20 cellular contexts compared by ENCODE assay signal in genomic region chr9:126204197-126204596, GRCh38.
"Had no signal": no experiment of that assay in that cellular context is flagged by ENCODE, and none has a peak within 500 bp of the region (broad histone marks: within the 10 kb centered on the region; RNA-seq: fewer than 3 reads in every experiment).

No MANE protein-coding gene starts in this region.

- H3K9me3 ChIP-seq: MG63, SJSA1 had no signal

- H3K36me3 ChIP-seq: MG63, SJSA1 had no signal

- H3K4me3 ChIP-seq: MG63, SJSA1, SK-N-MC had no signal

- H3K27me3 ChIP-seq: SJSA1 had no signal

- H3K27ac ChIP-seq: SJSA1, SK-N-MC had no signal

- H3K4me1 ChIP-seq: SJSA1 had no signal

- DNase-seq: Karpas-422, KG1, MG63, NCI-H1092, NCI-H1105 treated with DMSO at 0.1 percent for 48 hours, NCI-H1417 treated with DMSO at 0.1 percent for 48 hours, NCI-H146, NCI-H1694 treated with DMSO at 0.1 percent for 48 hours, NCI-H1930, NCI-H2081, NCI-H2107, NCI-H2227 treated with DMSO at 0.1 percent for 48 hours, NCI-H524, NCI-H526 treated with DMSO at 0.1 percent for 48 hours, NCI-H748 treated with DMSO at 0.1 percent for 48 hours, Right ventricle myocardium superior, RPMI8226, SIG-M5 had no signal
